ENCODE assay signal across 1 cellular context in the genomic region with DNA sequence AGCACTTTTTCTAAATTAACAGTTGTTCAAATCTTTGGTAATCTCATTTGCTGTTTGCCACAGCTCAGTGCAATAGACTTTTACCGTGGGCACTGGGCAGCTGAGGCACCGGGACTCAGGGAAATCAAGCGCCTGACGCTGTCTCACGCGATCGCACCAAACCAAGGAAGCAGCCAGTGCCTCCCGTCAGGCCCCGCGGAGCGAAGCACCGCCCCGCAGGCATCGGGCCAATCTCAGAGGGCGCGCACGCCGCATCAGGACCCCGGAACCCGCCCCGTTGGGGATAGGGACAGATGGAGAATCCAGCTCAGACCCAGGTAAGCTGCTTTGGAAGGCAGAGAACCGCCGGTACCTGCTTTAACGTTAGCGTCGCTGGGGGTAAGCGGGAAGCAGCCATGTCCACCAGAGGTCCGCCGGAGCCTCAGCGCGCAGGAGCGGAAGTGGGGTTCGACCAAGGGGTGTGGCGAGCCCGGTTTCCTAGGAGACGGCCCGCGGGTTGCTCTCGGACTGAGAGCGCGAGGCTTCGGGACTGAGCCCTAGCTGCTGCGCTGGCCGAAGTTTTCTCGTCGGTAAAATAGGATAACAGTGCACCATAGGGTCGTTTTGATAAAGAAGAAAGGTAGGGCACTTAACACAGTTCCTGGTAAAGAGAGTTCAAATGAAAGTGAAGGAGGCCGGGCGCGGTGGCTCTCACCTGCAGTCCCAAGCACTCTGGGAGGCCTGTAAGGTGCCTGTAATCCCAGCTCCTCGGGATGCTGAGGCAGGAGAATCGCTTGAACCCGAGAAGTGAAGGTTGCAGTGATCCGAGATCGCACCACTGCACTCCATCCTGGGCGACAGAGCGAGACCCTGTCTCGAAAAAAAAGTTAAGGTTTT.
A peak's percentile ranks its signal among the peaks of the same experiment; 100 is the strongest.
TF ChIP-seq lines count a peak whose summit lies in the region.

LYRM2 (minus strand) TSS at position 428 of the 876 bp plus-strand sequence; CDS start at position 397, 31 bp downstream.

TF ChIP-seq in HepG2, 621 proteins besides CTCF, POLR2A, EP300 and RAD21 (continued from another document and continues in another):
- TF ChIP-seq SP5 (CRISPR knock-in tag; IDR thresholded peaks at IDR 0.05; ENCODE audit: borderline replicate concordance, low read depth) (peak; percentile 29; the same call in 1 of the 2 replicates), SNAPC5 (CRISPR knock-in tag; IDR thresholded peaks at IDR 0.05; ENCODE audit: borderline replicate concordance) (peak; percentile 50; the same call in 1 of the 2 replicates), ZNF557 (CRISPR knock-in tag; IDR thresholded peaks at IDR 0.05) (0 out of 2 replicates have a peak, but pooled peaks have one; percentile 59), GABPB1 (CRISPR knock-in tag; IDR thresholded peaks at IDR 0.05) (peak; percentile 94), TOE1 (CRISPR knock-in tag; IDR thresholded peaks at IDR 0.05) (0 out of 2 replicates have a peak, but pooled peaks have one; percentile 30), CREB1 (IDR thresholded peaks at IDR 0.05) (no peak; the same call in 1 of the 2 replicates), CREB1 (CRISPR knock-in tag; IDR thresholded peaks at IDR 0.05) (peak; percentile 44; the same call in 1 of the 2 replicates), ERF (CRISPR knock-in tag; IDR thresholded peaks at IDR 0.05) (peak; percentile 69; the same call in 1 of the 2 replicates), GTF2F1 (IDR thresholded peaks at IDR 0.05; ENCODE audit: low read length) (no peak), ZBTB20 (CRISPR knock-in tag; IDR thresholded peaks at IDR 0.05; ENCODE audit: borderline replicate concordance, low read depth) (peak; percentile 59; the same call in 1 of the 2 replicates), NAIF1 (CRISPR knock-in tag; IDR thresholded peaks at IDR 0.05; ENCODE audit: borderline replicate concordance) (0 out of 2 replicates have a peak, but pooled peaks have one; percentile 62), RFX1 (IDR thresholded peaks at IDR 0.05) (peak; percentile 68), RAD51 (IDR thresholded peaks at IDR 0.05; ENCODE audit: borderline replicate concordance) (no peak), SOX13 (IDR thresholded peaks at IDR 0.05) (no peak), SOX13 (CRISPR knock-in tag; conservative IDR thresholded peaks at IDR 0.05 in 1 of 2, IDR thresholded peaks at IDR 0.05 in 1 of 2) (0 out of 4 replicates have a peak, but pooled peaks of 1 of the 2 experiments have one; percentile 42), ZNF292 (CRISPR knock-in tag; IDR thresholded peaks at IDR 0.05; ENCODE audit: borderline replicate concordance, low read depth) (peak; percentile 67; the same call in 1 of the 2 replicates), SRSF1 (optimal IDR thresholded peaks at IDR 0.05; ENCODE audit: low read depth, low read length) (peak; percentile 89), MED8 (CRISPR knock-in tag; IDR thresholded peaks at IDR 0.05; ENCODE audit: insufficient replicate concordance) (no peak), NCOR1 (IDR thresholded peaks at IDR 0.05; ENCODE audit: borderline replicate concordance, low read length) (no peak), ZNF567 (CRISPR knock-in tag; IDR thresholded peaks at IDR 0.05; ENCODE audit: borderline replicate concordance) (0 out of 2 replicates have a peak, but pooled peaks have one; percentile 54), MXI1 (IDR thresholded peaks at IDR 0.05; ENCODE audit: borderline replicate concordance, low read depth, low read length) (peak; percentile 73), ZNF878 (CRISPR knock-in tag; IDR thresholded peaks at IDR 0.05) (peak; percentile 76), NFATC3 (CRISPR knock-in tag; IDR thresholded peaks at IDR 0.05) (0 out of 2 replicates have a peak, but pooled peaks have one; percentile 70), RERE (CRISPR knock-in tag; IDR thresholded peaks at IDR 0.05; ENCODE audit: low read depth) (no peak), GATAD2A (CRISPR knock-in tag; IDR thresholded peaks at IDR 0.05) (peak; percentile 36; the same call in 1 of the 2 replicates), ZFP1 (CRISPR knock-in tag; IDR thresholded peaks at IDR 0.05) (no peak), EZH2 (conservative IDR thresholded peaks at IDR 0.05; ENCODE audit: low read depth, low read length) (no peak), SIX1 (CRISPR knock-in tag; IDR thresholded peaks at IDR 0.05; ENCODE audit: borderline replicate concordance) (0 out of 2 replicates have a peak, but pooled peaks have one; percentile 57), GPN1 (CRISPR knock-in tag; IDR thresholded peaks at IDR 0.05; ENCODE audit: borderline replicate concordance) (no peak), TFDP2 (CRISPR knock-in tag; IDR thresholded peaks at IDR 0.05) (peak; percentile 58; the same call in 1 of the 2 replicates), ZNF275 (CRISPR knock-in tag; IDR thresholded peaks at IDR 0.05; ENCODE audit: borderline replicate concordance) (peak; percentile 91; the same call in 1 of the 2 replicates)
- TF ChIP-seq, protein P1, sequence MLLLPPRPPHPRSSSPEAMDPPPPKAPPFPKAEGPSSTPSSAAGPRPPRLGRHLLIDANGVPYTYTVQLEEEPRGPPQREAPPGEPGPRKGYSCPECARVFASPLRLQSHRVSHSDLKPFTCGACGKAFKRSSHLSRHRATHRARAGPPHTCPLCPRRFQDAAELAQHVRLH (CRISPR knock-in tag; IDR thresholded peaks at IDR 0.05; ENCODE audit: borderline replicate concordance, low read depth) = peak; percentile 85
- TF ChIP-seq, protein P2, sequence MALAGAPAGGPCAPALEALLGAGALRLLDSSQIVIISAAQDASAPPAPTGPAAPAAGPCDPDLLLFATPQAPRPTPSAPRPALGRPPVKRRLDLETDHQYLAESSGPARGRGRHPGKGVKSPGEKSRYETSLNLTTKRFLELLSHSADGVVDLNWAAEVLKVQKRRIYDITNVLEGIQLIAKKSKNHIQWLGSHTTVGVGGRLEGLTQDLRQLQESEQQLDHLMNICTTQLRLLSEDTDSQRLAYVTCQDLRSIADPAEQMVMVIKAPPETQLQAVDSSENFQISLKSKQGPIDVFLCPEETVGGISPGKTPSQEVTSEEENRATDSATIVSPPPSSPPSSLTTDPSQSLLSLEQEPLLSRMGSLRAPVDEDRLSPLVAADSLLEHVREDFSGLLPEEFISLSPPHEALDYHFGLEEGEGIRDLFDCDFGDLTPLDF (CRISPR knock-in tag; IDR thresholded peaks at IDR 0.05) = peak; percentile 69; the same call in 1 of the 2 replicates
- TF ChIP-seq, protein P3, sequence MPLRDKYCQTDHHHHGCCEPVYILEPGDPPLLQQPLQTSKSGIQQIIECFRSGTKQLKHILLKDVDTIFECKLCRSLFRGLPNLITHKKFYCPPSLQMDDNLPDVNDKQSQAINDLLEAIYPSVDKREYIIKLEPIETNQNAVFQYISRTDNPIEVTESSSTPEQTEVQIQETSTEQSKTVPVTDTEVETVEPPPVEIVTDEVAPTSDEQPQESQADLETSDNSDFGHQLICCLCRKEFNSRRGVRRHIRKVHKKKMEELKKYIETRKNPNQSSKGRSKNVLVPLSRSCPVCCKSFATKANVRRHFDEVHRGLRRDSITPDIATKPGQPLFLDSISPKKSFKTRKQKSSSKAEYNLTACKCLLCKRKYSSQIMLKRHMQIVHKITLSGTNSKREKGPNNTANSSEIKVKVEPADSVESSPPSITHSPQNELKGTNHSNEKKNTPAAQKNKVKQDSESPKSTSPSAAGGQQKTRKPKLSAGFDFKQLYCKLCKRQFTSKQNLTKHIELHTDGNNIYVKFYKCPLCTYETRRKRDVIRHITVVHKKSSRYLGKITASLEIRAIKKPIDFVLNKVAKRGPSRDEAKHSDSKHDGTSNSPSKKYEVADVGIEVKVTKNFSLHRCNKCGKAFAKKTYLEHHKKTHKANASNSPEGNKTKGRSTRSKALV (CRISPR knock-in tag; IDR thresholded peaks at IDR 0.05) = peak; percentile 59; the same call in 1 of the 2 replicates
- TF ChIP-seq, protein P4, sequence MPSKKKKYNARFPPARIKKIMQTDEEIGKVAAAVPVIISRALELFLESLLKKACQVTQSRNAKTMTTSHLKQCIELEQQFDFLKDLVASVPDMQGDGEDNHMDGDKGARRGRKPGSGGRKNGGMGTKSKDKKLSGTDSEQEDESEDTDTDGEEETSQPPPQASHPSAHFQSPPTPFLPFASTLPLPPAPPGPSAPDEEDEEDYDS (CRISPR knock-in tag; IDR thresholded peaks at IDR 0.05) = peak; percentile 18; the same call in 1 of the 2 replicates
- TF ChIP-seq, protein P5, sequence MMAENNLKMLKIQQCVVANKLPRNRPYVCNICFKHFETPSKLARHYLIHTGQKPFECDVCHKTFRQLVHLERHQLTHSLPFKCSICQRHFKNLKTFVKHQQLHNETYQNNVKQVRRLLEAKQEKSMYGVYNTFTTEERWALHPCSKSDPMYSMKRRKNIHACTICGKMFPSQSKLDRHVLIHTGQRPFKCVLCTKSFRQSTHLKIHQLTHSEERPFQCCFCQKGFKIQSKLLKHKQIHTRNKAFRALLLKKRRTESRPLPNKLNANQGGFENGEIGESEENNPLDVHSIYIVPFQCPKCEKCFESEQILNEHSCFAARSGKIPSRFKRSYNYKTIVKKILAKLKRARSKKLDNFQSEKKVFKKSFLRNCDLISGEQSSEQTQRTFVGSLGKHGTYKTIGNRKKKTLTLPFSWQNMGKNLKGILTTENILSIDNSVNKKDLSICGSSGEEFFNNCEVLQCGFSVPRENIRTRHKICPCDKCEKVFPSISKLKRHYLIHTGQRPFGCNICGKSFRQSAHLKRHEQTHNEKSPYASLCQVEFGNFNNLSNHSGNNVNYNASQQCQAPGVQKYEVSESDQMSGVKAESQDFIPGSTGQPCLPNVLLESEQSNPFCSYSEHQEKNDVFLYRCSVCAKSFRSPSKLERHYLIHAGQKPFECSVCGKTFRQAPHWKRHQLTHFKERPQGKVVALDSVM (CRISPR knock-in tag; IDR thresholded peaks at IDR 0.05) = peak; percentile 74; the same call in 1 of the 2 replicates
